ENCODE assay signal across 21 cellular contexts in the genomic region with DNA sequence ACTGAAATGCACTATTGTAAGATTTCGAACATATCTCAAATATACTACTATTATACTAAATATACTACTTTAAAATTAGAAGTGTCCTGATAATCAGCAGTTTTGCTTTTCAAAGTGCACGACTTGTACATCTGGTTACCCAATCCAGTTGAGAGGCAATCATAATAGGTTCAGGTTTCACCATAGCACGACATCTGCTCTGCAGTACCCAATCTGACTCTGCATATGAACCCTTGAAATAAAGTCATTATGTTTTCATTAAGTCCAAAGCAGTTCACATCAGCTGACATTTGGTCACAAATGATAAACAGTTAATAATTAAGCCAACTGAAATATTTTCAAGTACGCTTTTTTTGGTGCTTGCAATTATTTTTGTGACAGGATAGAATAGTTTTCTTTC.
DNase-seq lines count a peak whose midpoint lies in the region; ATAC-seq, FAIRE-seq and TF ChIP-seq lines count a peak whose summit lies in the region.
"Had no signal": no experiment of that assay in that cellular context is flagged by ENCODE, and none has a peak within 500 bp of the region (broad histone marks: within the 10 kb centered on the region; RNA-seq: fewer than 3 reads in every experiment).

No MANE protein-coding gene starts in this region.

- no peak for TF ChIP-seq CTCF in D721Med (IDR thresholded peaks at IDR 0.05; ENCODE audit: insufficient read depth, missing control alignments)

- ATAC-seq in GM19328 (IDR thresholded peaks at IDR 0.05; ENCODE audit: unreplicated experiment): no peak
- ATAC-seq: GM12878, HCT116, lower lobe of right lung had no signal

- FAIRE-seq in D721Med (lab: Jason Lieb, UNC): peak; percentile 29
- peak; percentile 9 for FAIRE-seq in islet of Langerhans (lab: Jason Lieb, UNC)
- FAIRE-seq: astrocyte, GM12878, HTR-8/SVneo had no signal

- no peak for TF ChIP-seq EP300 in Ishikawa (IDR thresholded peaks at IDR 0.05; ENCODE audit: borderline replicate concordance)

- DNase-seq in D721Med (ENCODE audit: insufficient read length, low spot score) (no peak), NCI-H524 (lab: John Stamatoyannopoulos, UW) (peak; percentile 68 to 91), occipital lobe (lab: John Stamatoyannopoulos, UW) (no peak)
- no peak for DNase-seq in activated CD4-positive, alpha-beta T cell treated with anti-CD3 and anti-CD28 coated beads for 1 hour
- DNase-seq: activated naive CD8-positive, alpha-beta T cell treated with anti-CD3 and anti-CD28 coated beads for 36 hours; CD4-positive, alpha-beta T cell; DMS79; Karpas-422; lower lobe of right lung; NCI-H345; RPMI8226; stimulated activated CD4-positive, alpha-beta T cell treated with anti-CD3 and anti-CD28 coated beads, Interleukin-4, amount 100 ng/mL, for 24 hours; tibial artery; WERI-Rb-1 had no signal

- TF ChIP-seq RAD21 in Ishikawa (IDR thresholded peaks at IDR 0.05; ENCODE audit: low read depth): no peak

TF ChIP-seq in Ishikawa, 13 proteins besides CTCF, POLR2A, EP300 and RAD21:
- no peak for TF ChIP-seq FOXM1 (IDR thresholded peaks at IDR 0.05; ENCODE audit: borderline replicate concordance, low read depth)
- no peak for TF ChIP-seq CREB1 (IDR thresholded peaks at IDR 0.05; ENCODE audit: low read depth)
- TF ChIP-seq, protein P1, sequence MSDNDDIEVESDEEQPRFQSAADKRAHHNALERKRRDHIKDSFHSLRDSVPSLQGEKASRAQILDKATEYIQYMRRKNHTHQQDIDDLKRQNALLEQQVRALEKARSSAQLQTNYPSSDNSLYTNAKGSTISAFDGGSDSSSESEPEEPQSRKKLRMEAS (IDR thresholded peaks at IDR 0.05): no peak
- TF ChIP-seq, protein P2, sequence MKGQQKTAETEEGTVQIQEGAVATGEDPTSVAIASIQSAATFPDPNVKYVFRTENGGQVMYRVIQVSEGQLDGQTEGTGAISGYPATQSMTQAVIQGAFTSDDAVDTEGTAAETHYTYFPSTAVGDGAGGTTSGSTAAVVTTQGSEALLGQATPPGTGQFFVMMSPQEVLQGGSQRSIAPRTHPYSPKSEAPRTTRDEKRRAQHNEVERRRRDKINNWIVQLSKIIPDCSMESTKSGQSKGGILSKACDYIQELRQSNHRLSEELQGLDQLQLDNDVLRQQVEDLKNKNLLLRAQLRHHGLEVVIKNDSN (IDR thresholded peaks at IDR 0.05): no peak
- 0 out of 2 replicates have a peak, but pooled peaks have one; percentile 30 for TF ChIP-seq CEBPB (IDR thresholded peaks at IDR 0.05)
- no peak for TF ChIP-seq EGR1 (IDR thresholded peaks at IDR 0.05)

Comparison
In these comparisons a context has a peak if more than half of its experiments do, and no peak if none do; other contexts are left out.
1. DNase-seq: peak in NCI-H524 (2 of 2); none in D721Med (single experiment), activated CD4-positive, alpha-beta T cell treated with anti-CD3 and anti-CD28 coated beads for 1 hour (single experiment) and occipital lobe (single experiment).